9 cellular contexts compared by ENCODE assay signal in genomic region chr12:92029902-92030586, GRCh38.
DNase-seq lines count a peak whose midpoint lies in the region; ATAC-seq and TF ChIP-seq lines count a peak whose summit lies in the region.
"Had no signal": no experiment of that assay in that cellular context is flagged by ENCODE, and none has a peak within 500 bp of the region (broad histone marks: within the 10 kb centered on the region; RNA-seq: fewer than 3 reads in every experiment).

No MANE protein-coding gene starts in this region.

- H3K4me1 Mint-ChIP-seq in CD8-positive, alpha-beta memory T cell = peaks cover 72 to 98% (median 91%) of the 10 kb centered on the region in 3 donors

- H3K4me3 ChIP-seq in CD8-positive, alpha-beta memory T cell (ENCODE audit: low read length) = peak overlapping the region; percentile 21
- H3K4me3 ChIP-seq in OCI-LY7 (ENCODE audit: low read depth, low read length, poor library complexity, severe bottlenecking) (no peak overlapping the region), dorsolateral prefrontal cortex (no peak overlapping the region), skin epidermis (no peak overlapping the region)
- H3K4me3 ChIP-seq: psoas muscle had no signal

- H3K36me3 ChIP-seq in CD8-positive, alpha-beta memory T cell (ENCODE audit: insufficient read depth, low read length) = no peaks in the 10 kb centered on the region
- no peaks in the 10 kb centered on the region for H3K36me3 ChIP-seq in OCI-LY7 (ENCODE audit: insufficient read depth, low read length)

- H3K27me3 ChIP-seq in CD8-positive, alpha-beta memory T cell (ENCODE audit: insufficient read depth, low read length, poor library complexity, severe bottlenecking) = no peaks in the 10 kb centered on the region
- no peaks in the 10 kb centered on the region for H3K27me3 ChIP-seq in dorsolateral prefrontal cortex

- POLR2A ChIA-PET in CD8-positive, alpha-beta memory T cell (lab: Charles Lee) = interaction anchor here (0.7 to 5.7 kb wide), 8 partner anchors 21 to 153 kb away, joined by 3 to 78 read pairs (median 4); partner anchors contain the start of gene BTG1
- POLR2A ChIA-PET in OCI-LY7 (lab: Charles Lee) = interaction anchor here (0.7 to 2.7 kb wide), 9 partner anchors 11 to 537 kb away, joined by 3 to 12 read pairs (median 4); partner anchors contain the start of gene BTG1

- no peaks in the 10 kb centered on the region for H3K9me3 ChIP-seq in CD8-positive, alpha-beta memory T cell (ENCODE audit: low read length)
- no peaks in the 10 kb centered on the region for H3K9me3 ChIP-seq in OCI-LY7 (ENCODE audit: low read length)
- H3K9me3 ChIP-seq: psoas muscle had no signal

- H3K4me1 ChIP-seq in CD8-positive, alpha-beta memory T cell (ENCODE audit: insufficient read depth, low read length) = peaks cover 80% of the 10 kb centered on the region
- peaks cover 70% of the 10 kb centered on the region for H3K4me1 ChIP-seq in OCI-LY7 (ENCODE audit: insufficient read depth, low read length, poor library complexity, severe bottlenecking)
- H3K4me1 ChIP-seq: psoas muscle had no signal

- peak overlapping the region; percentile 46 for H3K4me2 ChIP-seq in OCI-LY7 (ENCODE audit: low read length)

- ATAC-seq in GM21367 (IDR thresholded peaks at IDR 0.05; ENCODE audit: unreplicated experiment) (no peak), GM19452 (IDR thresholded peaks at IDR 0.05; ENCODE audit: unreplicated experiment) (no peak)

- peak overlapping the region; percentile 43 to 83 (median 80) for H3K4me3 Mint-ChIP-seq in CD8-positive, alpha-beta memory T cell

- H3K36me3 Mint-ChIP-seq in CD8-positive, alpha-beta memory T cell = peaks cover 1 to 19% (median 5%) of the 10 kb centered on the region in 3 donors

- peak overlapping the region; percentile 47; the same call in 1 of the 2 replicates for H2AFZ ChIP-seq in OCI-LY7 (ENCODE audit: low read length)

- intact Hi-C loops in OCI-LY7 (cut with micrococcal nuclease; ENCODE audit: unreplicated experiment) = loop anchor here (5.0 to 10.0 kb wide), 2 partner anchors 335 to 372 kb away; no protein-coding TSS in a partner anchor
- intact Hi-C loops in dorsolateral prefrontal cortex (cut with DNase I) = loop anchor here (2.0 to 10.0 kb wide), 3 partner anchors 101 to 455 kb away; partner anchors contain the start of gene BTG1 (in 1 of the 2)

- CTCF ChIA-PET in CD8-positive, alpha-beta memory T cell (lab: Charles Lee) = interaction anchor here (1.0 to 2.2 kb wide), 9 partner anchors 20 to 540 kb away, joined by 3 to 20 read pairs (median 5); partner anchors contain the start of gene BTG1
- CTCF ChIA-PET in OCI-LY7 (lab: Charles Lee; ENCODE audit: unreplicated experiment) = interaction anchor here (1.0 kb wide), 1 partner anchor 114 kb away, joined by 3 read pairs; no protein-coding TSS in a partner anchor

- H3K9me3 Mint-ChIP-seq in CD8-positive, alpha-beta memory T cell = no peaks in the 10 kb centered on the region

- no peaks in the 10 kb centered on the region for H3K79me2 ChIP-seq in OCI-LY7 (ENCODE audit: insufficient read depth, low read depth, low read length)

- TF ChIP-seq CTCF in OCI-LY7 (conservative IDR thresholded peaks at IDR 0.05; ENCODE audit: low read length) (no peak), dorsolateral prefrontal cortex (IDR thresholded peaks at IDR 0.05 in 54 of 56, conservative IDR thresholded peaks at IDR 0.05 in 2 of 56; ENCODE audit: low read depth in 1 of 56, partially characterized antibody in 56 of 56) (no peak)

- H3K9me2 ChIP-seq in OCI-LY7 (ENCODE audit: insufficient read depth, low read length) = no peaks in the 10 kb centered on the region

- peak overlapping the region; percentile 90 to 99 (median 96) for H3K27ac Mint-ChIP-seq in CD8-positive, alpha-beta memory T cell

- no peaks in the 10 kb centered on the region for H3K27me3 Mint-ChIP-seq in CD8-positive, alpha-beta memory T cell

- no TSS peak for BruUV-seq in OCI-LY7 (replicated peaks; lab: Mats Ljungman, UMichigan)

- H4K20me1 ChIP-seq in OCI-LY7 (ENCODE audit: insufficient read depth, low read length) = no peaks in the 10 kb centered on the region

- DNase-seq in CD8-positive, alpha-beta memory T cell = no peak
- DNase-seq in OCI-LY7 (ENCODE audit: low spot score) (no peak), dorsolateral prefrontal cortex (no peak), D341Med (ENCODE audit: low spot score) (no peak), cortex of kidney (lab: John Stamatoyannopoulos, UW) (no peak)
- DNase-seq: psoas muscle had no signal

- no peak overlapping the region for H3K27ac ChIP-seq in CD8-positive, alpha-beta memory T cell (ENCODE audit: low read depth, low read length)
- H3K27ac ChIP-seq in OCI-LY7 (ENCODE audit: low read depth, low read length, poor library complexity, severe bottlenecking) (peak overlapping the region; percentile 66), dorsolateral prefrontal cortex (peak overlapping the region in 53 of 59 donors; percentile 2 to 88 (median 64)), skin epidermis (peak overlapping the region in 11 of 21 experiments; percentile 13 to 86 (median 48))
- H3K27ac ChIP-seq: psoas muscle had no signal
